ENCODE assay signal across 21 cellular contexts in the genomic region with DNA sequence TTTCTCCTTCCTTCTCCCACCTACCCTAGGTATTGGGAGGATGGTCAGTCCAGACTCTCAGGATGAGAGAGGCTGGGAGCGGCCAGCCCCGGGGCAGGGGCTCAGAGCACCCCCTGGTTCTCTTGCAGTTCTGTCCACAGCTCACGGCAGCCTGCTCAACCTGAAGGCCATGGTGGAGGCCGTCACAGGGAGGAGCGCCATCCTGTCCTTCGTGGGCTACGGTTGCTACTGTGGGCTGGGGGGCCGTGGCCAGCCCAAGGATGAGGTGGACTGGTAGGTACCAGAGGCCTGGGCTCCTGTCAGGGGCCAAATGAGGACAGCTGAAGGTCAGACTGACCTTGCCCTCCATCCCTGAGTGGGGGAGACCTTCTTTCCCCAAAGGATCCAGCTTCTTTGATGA. TPM values are rescaled to one million over a fixed set of nuclear protein-coding genes. Genes with fewer than 3 reads are reported as not detected.
DNase-seq lines count a peak whose midpoint lies in the region; ATAC-seq and TF ChIP-seq lines count a peak whose summit lies in the region.
"Had no signal": no experiment of that assay in that cellular context is flagged by ENCODE, and none has a peak within 500 bp of the region (broad histone marks: within the 10 kb centered on the region; RNA-seq: fewer than 3 reads in every experiment).

No MANE protein-coding gene starts in this region.

- TF ChIP-seq CTCF in sigmoid colon (IDR thresholded peaks at IDR 0.05) (no peak), stomach (IDR thresholded peaks at IDR 0.05) (no peak)

- H3K27ac ChIP-seq in right cardiac atrium (ENCODE audit: low read length): no peak overlapping the region
- no peak overlapping the region for H3K27ac ChIP-seq in neuronal stem cell (replicated peaks; ENCODE audit: low read length)
- no peak overlapping the region for H3K27ac ChIP-seq in sigmoid colon
- H3K27ac ChIP-seq in stomach: no peak overlapping the region
- H3K27ac ChIP-seq: 22Rv1, A549, C4-2B, HL-60 had no signal

- H3K4me1 ChIP-seq in right cardiac atrium (ENCODE audit: control insufficient read depth, insufficient read depth, low read length) (no peaks in the 10 kb centered on the region), neuronal stem cell (ENCODE audit: control insufficient read depth in 2 of 2, insufficient read depth in 1 of 2, low read depth in 1 of 2, low read length in 2 of 2) (peaks cover 0 to 1% of the 10 kb centered on the region in 2 donors), sigmoid colon (no peaks in the 10 kb centered on the region), stomach (no peaks in the 10 kb centered on the region)
- H3K4me1 ChIP-seq: A549 had no signal

- no peak for TF ChIP-seq POLR2A in sigmoid colon (IDR thresholded peaks at IDR 0.05)
- TF ChIP-seq POLR2A in stomach (IDR thresholded peaks at IDR 0.05): no peak

- no peak for ATAC-seq in right cardiac atrium
- ATAC-seq: A549, HCT116 had no signal

- WGBS in right cardiac atrium: 91% methylated on average over 8 of the region's 8 CpGs
- WGBS in neuronal stem cell (ENCODE audit: extremely low coverage in 2 of 2, insufficient read length in 2 of 2, insufficient replicate concordance in 1 of 2), 2 donors: no CpG with 5 or more reads among the region's 8 CpGs
- 91 to 95% methylated on average over 8 of the region's 8 CpGs for WGBS in sigmoid colon, 2 donors
- 85 to 93% (median 89%) methylated on average over 7 to 8 of the region's 8 CpGs for WGBS in stomach, 5 donors

- H3K27me3 ChIP-seq in right cardiac atrium (ENCODE audit: control insufficient read depth, insufficient read depth) (no peaks in the 10 kb centered on the region), neuronal stem cell (ENCODE audit: control insufficient read depth in 3 of 3, insufficient read depth in 3 of 3, low read depth in 1 of 3, low read length in 3 of 3) (no peaks in the 10 kb centered on the region), sigmoid colon (peaks cover 0 to under 1% (median 0%) of the 10 kb centered on the region in 3 donors), stomach (peaks cover 0 to 17% (median 0%) of the 10 kb centered on the region in 3 donors)

- H2AFZ ChIP-seq in neuronal stem cell (ENCODE audit: low read length): no peak overlapping the region

- H2AK5ac ChIP-seq in neuronal stem cell (ENCODE audit: low read depth, low read length): peak overlapping the region; percentile 30

- H3K9ac ChIP-seq in neuronal stem cell (ENCODE audit: low read depth, low read length, poor library complexity): no peak overlapping the region

- H3K9me3 ChIP-seq in right cardiac atrium (ENCODE audit: control insufficient read depth, low read length) (no peaks in the 10 kb centered on the region), neuronal stem cell (replicated peaks in 1 of 2; ENCODE audit: control insufficient read depth in 2 of 2, insufficient read depth in 1 of 2, low read depth in 1 of 2, low read length in 2 of 2) (no peaks in the 10 kb centered on the region), sigmoid colon (no peaks in the 10 kb centered on the region), stomach (no peaks in the 10 kb centered on the region)
- H3K9me3 ChIP-seq: A549 had no signal

- H3K4me3 ChIP-seq in right cardiac atrium (ENCODE audit: low read length) (no peak overlapping the region), neuronal stem cell (ENCODE audit: low read length in 2 of 2) (no peak overlapping the region), sigmoid colon (no peak overlapping the region), stomach (no peak overlapping the region)
- H3K4me3 ChIP-seq: A549 had no signal

- H3K4ac ChIP-seq in neuronal stem cell (ENCODE audit: low read length): no peak overlapping the region

- no peak for TF ChIP-seq EP300 in sigmoid colon (IDR thresholded peaks at IDR 0.05)
- no peak for TF ChIP-seq EP300 in stomach (IDR thresholded peaks at IDR 0.05)

- no peak overlapping the region for H3K14ac ChIP-seq in neuronal stem cell (ENCODE audit: low read length)

- H2BK12ac ChIP-seq in neuronal stem cell (ENCODE audit: low read length): no peak overlapping the region

- H2BK5ac ChIP-seq in neuronal stem cell (ENCODE audit: low read length): no peak overlapping the region

- DNase-seq in cardiac septum (ENCODE audit: low spot score): peak; percentile 62
- DNase-seq in right cardiac atrium: no peak
- DNase-seq in neuronal stem cell (ENCODE audit: low spot score): no peak
- peak; percentile 40 for DNase-seq in sigmoid colon
- DNase-seq in NCI-H2227 treated with DMSO at 0.1 percent for 48 hours (lab: John Stamatoyannopoulos, UW): no peak
- no peak for DNase-seq in stomach
- no peak for DNase-seq in cortex of kidney (lab: John Stamatoyannopoulos, UW)
- DNase-seq: AML-193; CD4-positive, alpha-beta memory T cell; DMS79 treated with DMSO at 0.1 percent for 48 hours; GF-D8; GOT3; HFFc6 had no signal

- H2BK15ac ChIP-seq in neuronal stem cell (ENCODE audit: low read length): peak overlapping the region; percentile 59

- no peak overlapping the region for H4K8ac ChIP-seq in neuronal stem cell (ENCODE audit: low read depth, low read length)

- no peak overlapping the region for H3K23ac ChIP-seq in neuronal stem cell (ENCODE audit: low read depth, low read length, poor library complexity)

- intact Hi-C loops in cardiac septum (cut with DNase I): no loop called here
- intact Hi-C loops in right cardiac atrium (cut with DNase I): no loop called here
- intact Hi-C loops in sigmoid colon (cut with DNase I): no loop called here
- intact Hi-C loops in stomach (cut with DNase I; ENCODE audit: low total_unique reads): no loop called here

- no peak overlapping the region for H3K4me2 ChIP-seq in neuronal stem cell (ENCODE audit: insufficient read depth, low read length, poor library complexity, severe bottlenecking)
- H3K4me2 ChIP-seq: A549 had no signal

- peak overlapping the region; percentile 5 for H2BK120ac ChIP-seq in neuronal stem cell (ENCODE audit: low read depth, low read length)

- no peak overlapping the region for H4K91ac ChIP-seq in neuronal stem cell (ENCODE audit: low read depth, low read length, poor library complexity)

- peak overlapping the region; percentile 27 for H3K18ac ChIP-seq in neuronal stem cell (ENCODE audit: low read length)

- no peaks in the 10 kb centered on the region for H3K36me3 ChIP-seq in neuronal stem cell (replicated peaks in 1 of 2; ENCODE audit: control insufficient read depth in 2 of 2, insufficient read depth in 2 of 2, low read length in 2 of 2)
- H3K36me3 ChIP-seq in sigmoid colon: no peaks in the 10 kb centered on the region
- H3K36me3 ChIP-seq in stomach: no peaks in the 10 kb centered on the region

- no peaks in the 10 kb centered on the region for H3K79me1 ChIP-seq in neuronal stem cell (ENCODE audit: low read depth, low read length)

RNA-seq across cellular contexts. Expression of gene PLA2G2F, which starts 4.2 kb away (rescaled TPM):
- total RNA-seq in cardiac septum (not detected), right cardiac atrium (not detected), sigmoid colon (not detected), stomach (1 to 10 TPM in 1 of 5 donors, under 1 TPM in 1, not detected in 3; 0.18 to 6.4 TPM)
- polyA plus RNA-seq in right cardiac atrium (not detected), sigmoid colon (under 1 TPM in 2 of 3 donors, not detected in 1; 0.60 to 0.80 TPM), stomach (not detected)
- polyA plus RNA-seq in neuronal stem cell (2013, experiment 1 of 2): not detected
- not detected for polyA plus RNA-seq in neuronal stem cell (2013, experiment 2 of 2)
- total RNA-seq: CD4-positive, alpha-beta memory T cell; H7; HFFc6; HT1080 had no signal
- polyA plus RNA-seq: A549; BJ; CD4-positive, alpha-beta memory T cell had no signal

RNA-seq across cellular contexts. Expression of gene PLA2G2D, which starts 24.0 kb away (rescaled TPM):
- not detected for total RNA-seq in cardiac septum
- total RNA-seq in right cardiac atrium: not detected
- not detected for polyA plus RNA-seq in right cardiac atrium
- not detected for polyA plus RNA-seq in neuronal stem cell (2013, experiment 1 of 2)
- polyA plus RNA-seq in neuronal stem cell (2013, experiment 2 of 2): not detected
- under 1 TPM in 1 of 4 donors, not detected in 3; 0.16 TPM for total RNA-seq in sigmoid colon
- 1 to 10 TPM in 1 of 3 donors, not detected in 2; 8.6 TPM for polyA plus RNA-seq in sigmoid colon
- not detected for total RNA-seq in stomach
- polyA plus RNA-seq in stomach: under 1 TPM in 1 of 3 donors, not detected in 2; 0.23 TPM
- total RNA-seq: CD4-positive, alpha-beta memory T cell; H7; HFFc6; HT1080 had no signal
- polyA plus RNA-seq: A549, BJ had no signal

RNA-seq across cellular contexts. Expression of gene UBXN10, which starts 42.6 kb away (rescaled TPM):
- 0.30 TPM for total RNA-seq in cardiac septum
- 1 to 10 TPM; 4.7 to 6.3 (median 5.5) TPM for total RNA-seq in right cardiac atrium
- 3.2 TPM for polyA plus RNA-seq in right cardiac atrium
- polyA plus RNA-seq in neuronal stem cell (2013, experiment 1 of 2): 0.50 TPM
- 0.55 TPM for polyA plus RNA-seq in neuronal stem cell (2013, experiment 2 of 2)
- total RNA-seq in sigmoid colon: 10 to 100 TPM; 14.6 to 25.0 (median 23.1) TPM
- 1 to 10 TPM; 2.9 to 7.8 (median 3.7) TPM for polyA plus RNA-seq in sigmoid colon
- total RNA-seq in stomach: 1 to 10 TPM; 1.2 to 8.0 (median 3.8) TPM
- polyA plus RNA-seq in stomach: 1 to 10 TPM in 2 of 3 donors, under 1 TPM in 1; 0.31 to 1.8 (median 1.5) TPM
- total RNA-seq: HFFc6, HT1080 had no signal
- polyA plus RNA-seq: A549, BJ had no signal

RNA-seq across cellular contexts. Expression of gene PLA2G2C, which starts 43.0 kb away (rescaled TPM):
- total RNA-seq in cardiac septum: not detected
- total RNA-seq in right cardiac atrium: under 1 TPM in 1 of 4 donors, not detected in 3; 0.31 TPM
- 0.02 TPM for polyA plus RNA-seq in right cardiac atrium
- polyA plus RNA-seq in neuronal stem cell (2013, experiment 1 of 2): not detected
- not detected for polyA plus RNA-seq in neuronal stem cell (2013, experiment 2 of 2)
- 1 to 10 TPM in 3 of 4 donors, under 1 TPM in 1; 0.82 to 5.5 (median 1.5) TPM for total RNA-seq in sigmoid colon
- under 1 TPM in 1 of 3 donors, not detected in 2; 0.09 TPM for polyA plus RNA-seq in sigmoid colon
- total RNA-seq in stomach: 1 to 10 TPM in 1 of 5 donors, under 1 TPM in 1, not detected in 3; 0.73 to 1.3 TPM
- polyA plus RNA-seq in stomach: under 1 TPM in 1 of 3 donors, not detected in 2; 0.43 TPM
- total RNA-seq: CD4-positive, alpha-beta memory T cell; H7; HFFc6; HT1080 had no signal
- polyA plus RNA-seq: A549; BJ; CD4-positive, alpha-beta memory T cell had no signal

Comparison
In these comparisons a context has a peak if more than half of its experiments do, and no peak if none do; other contexts are left out.
1. DNase-seq: peak in cardiac septum (single experiment) and sigmoid colon (single experiment); none in right cardiac atrium (0 of 3), neuronal stem cell (single experiment), NCI-H2227 treated with DMSO at 0.1 percent for 48 hours (single experiment), stomach (single experiment) and cortex of kidney (single experiment).